Comparison of ENCODE assay signal across 17 cellular contexts in genomic region chr5:123628860-123629544, GRCh38.
A peak's percentile ranks its signal among the peaks of the same experiment; 100 is the strongest.
DNase-seq lines count a peak whose midpoint lies in the region; ATAC-seq, FAIRE-seq and TF ChIP-seq lines count a peak whose summit lies in the region.
"Had no signal": no experiment of that assay in that cellular context is flagged by ENCODE, and none has a peak within 500 bp of the region (broad histone marks: within the 10 kb centered on the region; RNA-seq: fewer than 3 reads in every experiment).

No MANE protein-coding gene starts in this region.

- H3K4me3 ChIP-seq in SK-N-SH (ENCODE audit: low read depth in 2 of 2, low read length in 1 of 2) (no peak overlapping the region), A549 (no peak overlapping the region)
- H3K4me3 ChIP-seq: BLaER1, HAP-1 had no signal

- no peaks in the 10 kb centered on the region for H3K79me2 ChIP-seq in SK-N-SH (ENCODE audit: insufficient read depth)

- POLR2A ChIA-PET in SK-N-SH (lab: Yijun Ruan, JAX), result no interaction called here
- POLR2A ChIA-PET in A549 (lab: Yijun Ruan, JAX), result no interaction called here

- no peaks in the 10 kb centered on the region for H3K9me2 ChIP-seq in SK-N-SH

- H3K4me3 Mint-ChIP-seq in stimulated activated naive CD8-positive, alpha-beta T cell treated with anti-CD3 and anti-CD28 coated beads, Interleukin-15, amount 100 ng/mL, for 72 hours, result no peak overlapping the region
- H3K4me3 Mint-ChIP-seq: CD14-positive monocyte; CD4-positive, alpha-beta memory T cell had no signal

- H3K9ac ChIP-seq in SK-N-SH, result no peak overlapping the region
- H3K9ac ChIP-seq: BLaER1 had no signal

- CTCF ChIA-PET in SK-N-SH (lab: Yijun Ruan, JAX), result no interaction called here
- CTCF ChIA-PET in A549 (lab: Yijun Ruan, JAX), result no interaction called here

- no peaks in the 10 kb centered on the region for H3K4me1 Mint-ChIP-seq in stimulated activated naive CD8-positive, alpha-beta T cell treated with anti-CD3 and anti-CD28 coated beads, Interleukin-15, amount 100 ng/mL, for 72 hours
- H3K4me1 Mint-ChIP-seq: CD14-positive monocyte; CD4-positive, alpha-beta memory T cell had no signal

- TF ChIP-seq RAD21 in SK-N-SH (IDR thresholded peaks at IDR 0.05; ENCODE audit: low read length) (no peak), A549 (conservative IDR thresholded peaks at IDR 0.05 in 1 of 2, IDR thresholded peaks at IDR 0.05 in 1 of 2) (no peak)

- no peak for TF ChIP-seq POLR2A in A549 (IDR thresholded peaks at IDR 0.05; ENCODE audit: low read length)

- H3K27me3 ChIP-seq in SK-N-SH (ENCODE audit: insufficient read depth), result no peaks in the 10 kb centered on the region
- H3K27me3 ChIP-seq: BLaER1 had no signal

- DNase-seq in SK-N-SH, result peak; percentile 4
- DNase-seq in A549 (ENCODE audit: low read depth in 1 of 2, low spot score in 1 of 2), result no peak
- DNase-seq in mesenteric fat pad (ENCODE audit: low spot score), result peak; percentile 81
- no peak for DNase-seq in stimulated activated naive CD8-positive, alpha-beta T cell treated with anti-CD3 and anti-CD28 coated beads, Interleukin-15, amount 100 ng/mL, for 72 hours
- DNase-seq in G401 (ENCODE audit: low spot score), result no peak
- DNase-seq: CD4-positive, alpha-beta memory T cell; DMS153; DMS79; GF-D8 had no signal

- no peak for TF ChIP-seq EP300 in SK-N-SH (IDR thresholded peaks at IDR 0.05; ENCODE audit: borderline replicate concordance in 1 of 2, low read depth in 1 of 2, low read length in 1 of 2)
- TF ChIP-seq EP300 in A549 (IDR thresholded peaks at IDR 0.05), result no peak

- no peak for FAIRE-seq in A549 (lab: Jason Lieb, UNC)
- FAIRE-seq: H1 had no signal

- ATAC-seq in SK-N-SH treated with all-trans-retinoic acid at 6 μM for 48 hours, result no peak
- peak; percentile 30 to 43; a peak in 4 of 6 replicates for ATAC-seq in A549
- ATAC-seq in stimulated activated naive CD8-positive, alpha-beta T cell treated with anti-CD3 and anti-CD28 coated beads, Interleukin-15, amount 100 ng/mL, for 72 hours, result peak; percentile 31
- ATAC-seq in HG02938 (IDR thresholded peaks at IDR 0.05; ENCODE audit: unreplicated experiment), result no peak
- no peak for ATAC-seq in HG02870 (IDR thresholded peaks at IDR 0.05; ENCODE audit: unreplicated experiment)

- H3K4me2 ChIP-seq in SK-N-SH (no peak overlapping the region), A549 (no peak overlapping the region)
- H3K4me2 ChIP-seq: BLaER1 had no signal

- no peak for TF ChIP-seq CTCF in SK-N-SH (IDR thresholded peaks at IDR 0.05)
- no peak for TF ChIP-seq CTCF in A549 (IDR thresholded peaks at IDR 0.05)

- peaks cover 27 to 47% of the 10 kb centered on the region in 2 donors for H3K9me3 Mint-ChIP-seq in stimulated activated naive CD8-positive, alpha-beta T cell treated with anti-CD3 and anti-CD28 coated beads, Interleukin-15, amount 100 ng/mL, for 72 hours

- H2AFZ ChIP-seq in SK-N-SH (ENCODE audit: low read depth), result no peak overlapping the region

- H3K4me1 ChIP-seq in SK-N-SH (ENCODE audit: control insufficient read depth in 1 of 2, insufficient read depth in 2 of 2, low read depth in 1 of 2, low read length in 1 of 2), result no peaks in the 10 kb centered on the region
- H3K4me1 ChIP-seq in A549, result no peaks in the 10 kb centered on the region
- H3K4me1 ChIP-seq: BLaER1, HAP-1 had no signal

- no peak overlapping the region for H3K27ac Mint-ChIP-seq in stimulated activated naive CD8-positive, alpha-beta T cell treated with anti-CD3 and anti-CD28 coated beads, Interleukin-15, amount 100 ng/mL, for 72 hours
- H3K27ac Mint-ChIP-seq: CD4-positive, alpha-beta memory T cell had no signal

- no peaks in the 10 kb centered on the region for H3K36me3 ChIP-seq in SK-N-SH (replicated peaks in 1 of 2; ENCODE audit: control insufficient read depth in 1 of 2, insufficient read depth in 2 of 2, low read length in 1 of 2)
- H3K36me3 ChIP-seq: BLaER1, HAP-1 had no signal

- H3K27me3 Mint-ChIP-seq in stimulated activated naive CD8-positive, alpha-beta T cell treated with anti-CD3 and anti-CD28 coated beads, Interleukin-15, amount 100 ng/mL, for 72 hours, result peaks cover 36% of the 10 kb centered on the region

- H3K9me3 ChIP-seq in SK-N-SH (peaks cover 14% of the 10 kb centered on the region; the same call in 1 of the 2 replicates), A549 (peaks cover 40% of the 10 kb centered on the region)
- H3K9me3 ChIP-seq: HAP-1 had no signal

- in situ Hi-C loops in G401 (cut with HindIII; ENCODE audit: low sequenced_read_pairs), result no loop called here

- H3K27ac ChIP-seq in SK-N-SH (ENCODE audit: low read depth in 2 of 2, low read length in 1 of 2), result no peak overlapping the region
- no peak overlapping the region for H3K27ac ChIP-seq in A549
- H3K27ac ChIP-seq: 22Rv1, BLaER1 had no signal

- no peaks in the 10 kb centered on the region for H3F3A ChIP-seq in SK-N-SH (replicated peaks; ENCODE audit: insufficient read depth)

- WGBS in SK-N-SH (ENCODE audit: low lambda C conversion rate), result 83% methylated on average over 3 of the region's 10 CpGs
- WGBS in A549 (ENCODE audit: missing lambda C conversion rate), result 66% methylated on average over 7 of the region's 10 CpGs

- no peaks in the 10 kb centered on the region for H4K20me1 ChIP-seq in SK-N-SH (ENCODE audit: insufficient read depth)
- H4K20me1 ChIP-seq: BLaER1 had no signal

TF ChIP-seq in SK-N-SH, 30 proteins besides CTCF, POLR2A, EP300 and RAD21 (continues in another document):
- TF ChIP-seq SMC3 (IDR thresholded peaks at IDR 0.05; ENCODE audit: low read depth, low read length) (no peak), PBX3 (IDR thresholded peaks at IDR 0.05) (no peak), RXRA (IDR thresholded peaks at IDR 0.05; ENCODE audit: borderline replicate concordance, low read depth) (no peak), NFIC (IDR thresholded peaks at IDR 0.05; ENCODE audit: borderline replicate concordance) (no peak), JUND (IDR thresholded peaks at IDR 0.05) (no peak), FOXM1 (IDR thresholded peaks at IDR 0.05; ENCODE audit: low read depth) (no peak)

TF ChIP-seq in SK-N-SH treated with all-trans-retinoic acid at 6 μM for 48 hours, 23 proteins besides CTCF, POLR2A, EP300 and RAD21 (continues in another document):
- TF ChIP-seq ZNF70 (CRISPR knock-in tag; IDR thresholded peaks at IDR 0.05), result no peak
- TF ChIP-seq ISL1 (CRISPR knock-in tag; IDR thresholded peaks at IDR 0.05), result no peak
- TF ChIP-seq ZFP30 (CRISPR knock-in tag; IDR thresholded peaks at IDR 0.05), result no peak
- TF ChIP-seq ZFP3 (CRISPR knock-in tag; IDR thresholded peaks at IDR 0.05), result no peak
- no peak for TF ChIP-seq TSHZ2 (CRISPR knock-in tag; IDR thresholded peaks at IDR 0.05)
- TF ChIP-seq ARNTL (CRISPR knock-in tag; IDR thresholded peaks at IDR 0.05; ENCODE audit: borderline replicate concordance, low read depth), result no peak
- TF ChIP-seq ZC3H10 (CRISPR knock-in tag; IDR thresholded peaks at IDR 0.05), result no peak

TF ChIP-seq in A549, 52 proteins besides CTCF, POLR2A, EP300 and RAD21:
- TF ChIP-seq FOSL2 (IDR thresholded peaks at IDR 0.05) (no peak), FOSL2 (CRISPR knock-in tag; IDR thresholded peaks at IDR 0.05) (no peak), NPAS2 (CRISPR knock-in tag; IDR thresholded peaks at IDR 0.05; ENCODE audit: borderline replicate concordance) (no peak), HDAC2 (IDR thresholded peaks at IDR 0.05) (no peak), ZC3H11A (IDR thresholded peaks at IDR 0.05) (no peak), BHLHE40 (IDR thresholded peaks at IDR 0.05; ENCODE audit: low read depth, low read length) (no peak), JUNB (IDR thresholded peaks at IDR 0.05) (no peak), ZNF302 (CRISPR knock-in tag; IDR thresholded peaks at IDR 0.05) (no peak), ESRRA (IDR thresholded peaks at IDR 0.05; ENCODE audit: borderline replicate concordance, low read length) (no peak), NR3C1 (IDR thresholded peaks at IDR 0.05) (no peak), POLR2AphosphoS2 (conservative IDR thresholded peaks at IDR 0.05; ENCODE audit: low read length) (no peak), ATOH8 (CRISPR knock-in tag; IDR thresholded peaks at IDR 0.05; ENCODE audit: low read depth) (no peak), REST (IDR thresholded peaks at IDR 0.05) (no peak), E2F6 (IDR thresholded peaks at IDR 0.05; ENCODE audit: borderline replicate concordance, low read depth) (no peak)

Comparison
In these comparisons a context has a peak if more than half of its experiments do, and no peak if none do; other contexts are left out.
1. DNase-seq: peak in SK-N-SH (single experiment) and mesenteric fat pad (single experiment); none in A549 (0 of 2), stimulated activated naive CD8-positive, alpha-beta T cell treated with anti-CD3 and anti-CD28 coated beads, Interleukin-15, amount 100 ng/mL, for 72 hours (0 of 2) and G401 (single experiment).
2. ATAC-seq: peak in A549 (2 of 2) and stimulated activated naive CD8-positive, alpha-beta T cell treated with anti-CD3 and anti-CD28 coated beads, Interleukin-15, amount 100 ng/mL, for 72 hours (single experiment); none in SK-N-SH treated with all-trans-retinoic acid at 6 μM for 48 hours (single experiment), HG02938 (single experiment) and HG02870 (single experiment).